Comparison of ENCODE assay signal across 19 cellular contexts in genomic region chr18:78390348-78390929, GRCh38.
DNase-seq lines count a peak whose midpoint lies in the region; ATAC-seq, FAIRE-seq and TF ChIP-seq lines count a peak whose summit lies in the region.
"Had no signal": no experiment of that assay in that cellular context is flagged by ENCODE, and none has a peak within 500 bp of the region (broad histone marks: within the 10 kb centered on the region; RNA-seq: fewer than 3 reads in every experiment).

No MANE protein-coding gene starts in this region.

- in situ Hi-C loops in Panc1 (cut with HindIII; ENCODE audit: low pct_unique_long_range_greater_than_20kb, low sequenced_read_pairs) = no loop called here

- no peaks in the 10 kb centered on the region for H3K4me1 ChIP-seq in Panc1 (ENCODE audit: control insufficient read depth, insufficient read depth, low read length)
- H3K4me1 ChIP-seq: BLaER1, Caco-2, HAP-1 had no signal

- TF ChIP-seq CTCF in Panc1 (IDR thresholded peaks at IDR 0.05) = no peak

- H3K9me3 Mint-ChIP-seq in activated CD4-positive, alpha-beta T cell treated with anti-CD3 and anti-CD28 coated beads, Interleukin-2, amount 10 ng/mL, durations not matched to agents 24 days and 14 days = peaks cover 7% of the 10 kb centered on the region

- no peaks in the 10 kb centered on the region for H3K36me3 ChIP-seq in Panc1 (ENCODE audit: control insufficient read depth, insufficient read depth, low read length)
- H3K36me3 ChIP-seq: BLaER1, HAP-1 had no signal

- peak; percentile 47; the same call in 1 of the 2 replicates for ATAC-seq in Panc1
- ATAC-seq: GM12878 had no signal

- no peaks in the 10 kb centered on the region for H3K36me3 Mint-ChIP-seq in activated CD4-positive, alpha-beta T cell treated with anti-CD3 and anti-CD28 coated beads, Interleukin-2, amount 10 ng/mL, durations not matched to agents 24 days and 14 days (ENCODE audit: low read depth)
- H3K36me3 Mint-ChIP-seq: CD8-positive, alpha-beta memory T cell had no signal

- POLR2A ChIA-PET in Panc1 (lab: Charles Lee) = no interaction called here

- H3K4me3 Mint-ChIP-seq in activated CD4-positive, alpha-beta T cell treated with anti-CD3 and anti-CD28 coated beads, Interleukin-2, amount 10 ng/mL, durations not matched to agents 24 days and 14 days = no peak overlapping the region
- H3K4me3 Mint-ChIP-seq: CD8-positive, alpha-beta memory T cell had no signal

- H3K27ac ChIP-seq in Panc1 (ENCODE audit: low read length) = no peak overlapping the region
- H3K27ac ChIP-seq: 22Rv1, BLaER1, GM23248 had no signal

- DNase-seq in activated CD4-positive, alpha-beta T cell treated with anti-CD3 and anti-CD28 coated beads, Interleukin-2, amount 10 ng/mL, durations not matched to agents 24 days and 14 days = peak; percentile 22
- no peak for DNase-seq in activated CD4-positive, alpha-beta T cell treated with anti-CD3 and anti-CD28 coated beads, Interleukin-2, amount 50 U/mL, for 1 hour
- DNase-seq in Panc1 (ENCODE audit: low read depth, low spot score) (no peak), left kidney (ENCODE audit: low read depth, low spot score) (peak; percentile 64), urothelium cell line (ENCODE audit: low spot score) (peak; percentile 76), NCI-H187 (lab: John Stamatoyannopoulos, UW) (no peak), T-helper 2 cell (no peak)
- no peak for DNase-seq in activated T-cell treated with anti-CD3 and anti-CD28 coated beads, Interleukin-2, amount 50 U/mL, for 1 hour
- DNase-seq: AML-193; Caco-2; CD8-positive, alpha-beta memory T cell; DMS53; GM23248 had no signal

- intact Hi-C loops in activated CD4-positive, alpha-beta T cell treated with anti-CD3 and anti-CD28 coated beads, Interleukin-2, amount 10 ng/mL, durations not matched to agents 24 days and 14 days (cut with micrococcal nuclease) = no loop called here
- intact Hi-C loops in Panc1 (cut with micrococcal nuclease; ENCODE audit: unreplicated experiment) = no loop called here

- peak; percentile 71 for FAIRE-seq in urothelium cell line (lab: Jason Lieb, UNC)
- FAIRE-seq: GM12878, GM18507, HTR-8/SVneo had no signal

- no peaks in the 10 kb centered on the region for H3K9me3 ChIP-seq in Panc1 (ENCODE audit: control insufficient read depth, insufficient read depth, low read depth, low read length)
- H3K9me3 ChIP-seq: Caco-2, HAP-1 had no signal

- CTCF ChIA-PET in Panc1 (lab: Charles Lee) = no interaction called here

- BruUV-seq in Panc1 (replicated peaks; lab: Mats Ljungman, UMichigan) = no TSS peak

- H3K27ac Mint-ChIP-seq in activated CD4-positive, alpha-beta T cell treated with anti-CD3 and anti-CD28 coated beads, Interleukin-2, amount 10 ng/mL, durations not matched to agents 24 days and 14 days = no peak overlapping the region
- H3K27ac Mint-ChIP-seq: CD8-positive, alpha-beta memory T cell had no signal

- no peak overlapping the region for H3K4me3 ChIP-seq in Panc1 (ENCODE audit: low read depth in 2 of 2, low read length in 2 of 2)
- H3K4me3 ChIP-seq: BLaER1, GM12878, GM23248, HAP-1 had no signal

- H3K4me1 Mint-ChIP-seq in activated CD4-positive, alpha-beta T cell treated with anti-CD3 and anti-CD28 coated beads, Interleukin-2, amount 10 ng/mL, durations not matched to agents 24 days and 14 days = no peaks in the 10 kb centered on the region
- H3K4me1 Mint-ChIP-seq: CD8-positive, alpha-beta memory T cell had no signal

- peaks cover 9% of the 10 kb centered on the region for H3K27me3 ChIP-seq in Panc1 (ENCODE audit: control insufficient read depth, insufficient read depth, low read length)
- H3K27me3 ChIP-seq: BLaER1 had no signal

- no peaks in the 10 kb centered on the region for H3K27me3 Mint-ChIP-seq in activated CD4-positive, alpha-beta T cell treated with anti-CD3 and anti-CD28 coated beads, Interleukin-2, amount 10 ng/mL, durations not matched to agents 24 days and 14 days
- H3K27me3 Mint-ChIP-seq: CD8-positive, alpha-beta memory T cell had no signal

Comparison
In these comparisons a context has a peak if more than half of its experiments do, and no peak if none do; other contexts are left out.
1. DNase-seq: peak in activated CD4-positive, alpha-beta T cell treated with anti-CD3 and anti-CD28 coated beads, Interleukin-2, amount 10 ng/mL, durations not matched to agents 24 days and 14 days (single experiment), left kidney (single experiment) and urothelium cell line (single experiment); none in activated CD4-positive, alpha-beta T cell treated with anti-CD3 and anti-CD28 coated beads, Interleukin-2, amount 50 U/mL, for 1 hour (single experiment), Panc1 (single experiment), NCI-H187 (0 of 2), activated T-cell treated with anti-CD3 and anti-CD28 coated beads, Interleukin-2, amount 50 U/mL, for 1 hour (single experiment) and T-helper 2 cell (0 of 5).